ENCODE assay signal across 8 cellular contexts in genomic region chr6:166627875-166628849, GRCh38. TPM values are rescaled to one million over a fixed set of nuclear protein-coding genes. Genes with fewer than 3 reads are reported as not detected.
A peak's percentile ranks its signal among the peaks of the same experiment; 100 is the strongest.
DNase-seq lines count a peak whose midpoint lies in the region; ATAC-seq and TF ChIP-seq lines count a peak whose summit lies in the region.

No MANE protein-coding gene starts in this region.

- H3K4me3 Mint-ChIP-seq in activated naive CD4-positive, alpha-beta T cell treated with anti-CD3 and anti-CD28 coated beads, Interleukin-2, amount 10 ng/mL, durations not matched to agents 7 days and 5 days = peak overlapping the region; percentile 75

- DNase-seq in DMS153 treated with DMSO at 0.1 percent for 48 hours (lab: John Stamatoyannopoulos, UW; ENCODE audit: unreplicated experiment) = peak; percentile 65
- DNase-seq in HuH-7.5 (ENCODE audit: low spot score) = peak; percentile 52
- peak; percentile 39 to 62 for DNase-seq in SHP77 (lab: John Stamatoyannopoulos, UW)
- DNase-seq in activated naive CD4-positive, alpha-beta T cell treated with anti-CD3 and anti-CD28 coated beads, Interleukin-2, amount 10 ng/mL, durations not matched to agents 7 days and 5 days = peak; percentile 78
- DNase-seq in Right ventricle myocardium inferior (ENCODE audit: missing footprints) = peak; percentile 92
- peak; percentile 55 to 76 for DNase-seq in uterus

- peak; percentile 28 for ATAC-seq in GM21529 (IDR thresholded peaks at IDR 0.05; ENCODE audit: unreplicated experiment)
- ATAC-seq in Right ventricle myocardium inferior = peak; percentile 42

- H3K9me3 Mint-ChIP-seq in activated naive CD4-positive, alpha-beta T cell treated with anti-CD3 and anti-CD28 coated beads, Interleukin-2, amount 10 ng/mL, durations not matched to agents 7 days and 5 days = no peaks in the 10 kb centered on the region

- H3K4me3 ChIP-seq in parathyroid adenoma (ENCODE audit: low read depth, low read length) (peak overlapping the region; percentile 73), uterus (peak overlapping the region; percentile 41 to 46)

- H3K27ac ChIP-seq in parathyroid adenoma = peak overlapping the region; percentile 94
- H3K27ac ChIP-seq in uterus = peak overlapping the region; percentile 75 to 76

- H3K79me2 ChIP-seq in parathyroid adenoma = peaks cover 21% of the 10 kb centered on the region

- peak overlapping the region; percentile 49 for H3K9ac ChIP-seq in parathyroid adenoma

- TF ChIP-seq CTCF in parathyroid adenoma (IDR thresholded peaks at IDR 0.05) (no peak), uterus (IDR thresholded peaks at IDR 0.05) (peak in 1 of 4 experiments; percentile 9)

- no peaks in the 10 kb centered on the region for H3K36me3 Mint-ChIP-seq in activated naive CD4-positive, alpha-beta T cell treated with anti-CD3 and anti-CD28 coated beads, Interleukin-2, amount 10 ng/mL, durations not matched to agents 7 days and 5 days

- CTCF ChIA-PET in activated naive CD4-positive, alpha-beta T cell treated with anti-CD3 and anti-CD28 coated beads, Interleukin-2, amount 10 ng/mL, durations not matched to agents 7 days and 5 days (lab: Charles Lee) = no interaction called here

- H2AFZ ChIP-seq in parathyroid adenoma = peak overlapping the region; percentile 85

- no peaks in the 10 kb centered on the region for H3K9me3 ChIP-seq in parathyroid adenoma (ENCODE audit: control insufficient read depth, low read length)
- H3K9me3 ChIP-seq in uterus = no peaks in the 10 kb centered on the region

- H3K4me1 ChIP-seq in parathyroid adenoma (peaks cover 11% of the 10 kb centered on the region), uterus (no peaks in the 10 kb centered on the region)

- H3K27me3 ChIP-seq in parathyroid adenoma (ENCODE audit: control insufficient read depth, insufficient read depth, low read length) (no peaks in the 10 kb centered on the region), uterus (no peaks in the 10 kb centered on the region)

- H3K27me3 Mint-ChIP-seq in activated naive CD4-positive, alpha-beta T cell treated with anti-CD3 and anti-CD28 coated beads, Interleukin-2, amount 10 ng/mL, durations not matched to agents 7 days and 5 days = peaks cover 79% of the 10 kb centered on the region

- peak overlapping the region; percentile 85 for H3K4me2 ChIP-seq in parathyroid adenoma (ENCODE audit: low read length)

- TF ChIP-seq POLR2A in uterus (IDR thresholded peaks at IDR 0.05) = no peak

- peak overlapping the region; percentile 94 for H3K27ac Mint-ChIP-seq in activated naive CD4-positive, alpha-beta T cell treated with anti-CD3 and anti-CD28 coated beads, Interleukin-2, amount 10 ng/mL, durations not matched to agents 7 days and 5 days

- H3K4me1 Mint-ChIP-seq in activated naive CD4-positive, alpha-beta T cell treated with anti-CD3 and anti-CD28 coated beads, Interleukin-2, amount 10 ng/mL, durations not matched to agents 7 days and 5 days = peaks cover 27% of the 10 kb centered on the region

- no peaks in the 10 kb centered on the region for H3K36me3 ChIP-seq in parathyroid adenoma (ENCODE audit: control insufficient read depth, insufficient read depth, low read length)
- H3K36me3 ChIP-seq in uterus = no peaks in the 10 kb centered on the region

- intact Hi-C loops in Right ventricle myocardium inferior (cut with DNase I) (loop anchor here (2.0 to 10.0 kb wide), 4 partner anchors 64 to 327 kb away; partner anchors contain the start of gene RNASET2), uterus (cut with DNase I; ENCODE audit: low total_unique reads) (no loop called here)

RNA-seq across cellular contexts. Expression of gene RPS6KA2, which starts 1.1 kb away (rescaled TPM):
- total RNA-seq in Right ventricle myocardium inferior (55.5 TPM), uterus (10 to 100 TPM; 34.0 to 78.4 (median 55.8) TPM)

RNA-seq across cellular contexts. Expression of gene RAMACL, which starts 41.7 kb away (rescaled TPM):
- 0.43 TPM for total RNA-seq in Right ventricle myocardium inferior
- total RNA-seq in uterus = 1 to 10 TPM in 3 of 4 donors, not detected in 1; 1.5 to 8.1 (median 1.8) TPM

Comparison
In these comparisons a context has a peak if more than half of its experiments do, and no peak if none do; other contexts are left out.
1. Peak in every context shown above with its lines: DNase-seq, ATAC-seq, H3K4me3 ChIP-seq and H3K27ac ChIP-seq.